In genomic region chr22:20160041-20160440, GRCh38 we compare ENCODE assay signal across 29 cellular contexts. TPM values are rescaled to one million over a fixed set of nuclear protein-coding genes. Genes with fewer than 3 reads are reported as not detected.
"Had no signal": no experiment of that assay in that cellular context is flagged by ENCODE, and none has a peak within 500 bp of the region (broad histone marks: within the 10 kb centered on the region; RNA-seq: fewer than 3 reads in every experiment).

No MANE protein-coding gene starts in this region.

- H3K79me2 ChIP-seq: parathyroid adenoma had no signal

- H3K27ac ChIP-seq: neural progenitor cell, ovary, parathyroid adenoma, psoas muscle, right lobe of liver, sigmoid colon, stomach, thoracic aorta, thyroid gland, tibial nerve, upper lobe of left lung, vagina had no signal

- H3K4me2 ChIP-seq: neural progenitor cell had no signal

- H3K27me3 ChIP-seq: neural progenitor cell, ovary, right lobe of liver, thyroid gland, vagina had no signal

- DNase-seq: occipital lobe; ovary; posterior cingulate gyrus; psoas muscle; right cardiac atrium; right lobe of liver; sigmoid colon; small intestine; stimulated activated CD4-positive, alpha-beta T cell treated with anti-CD3 and anti-CD28 coated beads, Interleukin-15, amount 100 ng/mL, for 24 hours; stimulated activated CD4-positive, alpha-beta T cell treated with anti-CD3 and anti-CD28 coated beads, Interleukin-2, amount 100 ng/mL, for 24 hours; stimulated activated CD4-positive, alpha-beta T cell treated with anti-CD3 and anti-CD28 coated beads, Interleukin-2, amount 100 ng/mL, for 48 hours; stimulated activated CD4-positive, alpha-beta T cell treated with anti-CD3 and anti-CD28 coated beads, Interleukin-4, amount 100 ng/mL, for 24 hours; stimulated activated naive B cell treated with anti-CD40 and anti-IgM and Interleukin-4, amounts not matched to agents 10 μg/mL and 1 μg/mL and 100 μg/mL, for 72 hours; stimulated activated naive CD4-positive, alpha-beta T cell treated with Interleukin-2 at 50 U/mL for 16 hours; stomach; thyroid gland; trophoblast cell had no signal

- H3K4me3 Mint-ChIP-seq: nephron; neural progenitor cell; stimulated activated effector memory CD8-positive, alpha-beta T cell treated with anti-CD3 and anti-CD28 coated beads, Interleukin-12 subunit alpha, Interleukin-12 subunit beta, amount 100 ng/mL, for 72 hours; stimulated activated naive B cell treated with anti-CD40 and anti-IgM and Interleukin-4, amounts not matched to agents 10 μg/mL and 1 μg/mL and 100 μg/mL, for 72 hours; stimulated activated naive CD8-positive, alpha-beta T cell treated with anti-CD3 and anti-CD28 coated beads, Interleukin-15, Interleukin-2, amounts not matched to agents 100 ng/mL and 50 ng/mL, for 24 hours had no signal

- H3K27me3 Mint-ChIP-seq: progenitor cell of endocrine pancreas; stimulated activated naive CD8-positive, alpha-beta T cell treated with anti-CD3 and anti-CD28 coated beads, Interleukin-15, Interleukin-2, amounts not matched to agents 100 ng/mL and 50 ng/mL, for 24 hours had no signal

- H3K36me3 Mint-ChIP-seq: neural progenitor cell; stimulated activated naive B cell treated with anti-CD40 and anti-IgM and Interleukin-4, amounts not matched to agents 10 μg/mL and 1 μg/mL and 100 μg/mL, for 72 hours had no signal

- H2AFZ ChIP-seq: parathyroid adenoma had no signal

- H3K4me1 ChIP-seq: neural progenitor cell, parathyroid adenoma, psoas muscle, right lobe of liver, vagina had no signal

- H3K9ac ChIP-seq: neural progenitor cell, parathyroid adenoma had no signal

- H3K36me3 ChIP-seq: neural progenitor cell, ovary, right lobe of liver, sigmoid colon, stomach, thoracic aorta, thyroid gland, tibial nerve, upper lobe of left lung, vagina had no signal

- H3K9me3 ChIP-seq: ovary, psoas muscle, right lobe of liver, sigmoid colon, stomach, thoracic aorta, thyroid gland, tibial nerve, upper lobe of left lung, vagina had no signal

- H3K9me3 Mint-ChIP-seq: stimulated activated naive CD8-positive, alpha-beta T cell treated with anti-CD3 and anti-CD28 coated beads, Interleukin-15, Interleukin-2, amounts not matched to agents 100 ng/mL and 50 ng/mL, for 24 hours had no signal

- H3K27ac Mint-ChIP-seq: nephron; neural progenitor cell; progenitor cell of endocrine pancreas; stimulated activated effector memory CD8-positive, alpha-beta T cell treated with anti-CD3 and anti-CD28 coated beads, Interleukin-12 subunit alpha, Interleukin-12 subunit beta, amount 100 ng/mL, for 72 hours; stimulated activated naive B cell treated with anti-CD40 and anti-IgM and Interleukin-4, amounts not matched to agents 10 μg/mL and 1 μg/mL and 100 μg/mL, for 72 hours; stimulated activated naive CD8-positive, alpha-beta T cell treated with anti-CD3 and anti-CD28 coated beads, Interleukin-15, Interleukin-2, amounts not matched to agents 100 ng/mL and 50 ng/mL, for 24 hours had no signal

- H3K4me3 ChIP-seq: neural progenitor cell, ovary, psoas muscle, right lobe of liver, sigmoid colon, stomach, thoracic aorta, thyroid gland, tibial nerve, upper lobe of left lung, vagina had no signal

- H3K4me1 Mint-ChIP-seq: nephron had no signal

RNA-seq across cellular contexts. Expression of gene CCDC188, which starts 9.2 kb away (rescaled TPM):
- total RNA-seq: occipital lobe, right lobe of liver, skeletal muscle tissue, thoracic aorta, vagina had no signal
- polyA plus RNA-seq: neural cell had no signal
